ENCODE assay signal across 1 cellular context in the genomic region with DNA sequence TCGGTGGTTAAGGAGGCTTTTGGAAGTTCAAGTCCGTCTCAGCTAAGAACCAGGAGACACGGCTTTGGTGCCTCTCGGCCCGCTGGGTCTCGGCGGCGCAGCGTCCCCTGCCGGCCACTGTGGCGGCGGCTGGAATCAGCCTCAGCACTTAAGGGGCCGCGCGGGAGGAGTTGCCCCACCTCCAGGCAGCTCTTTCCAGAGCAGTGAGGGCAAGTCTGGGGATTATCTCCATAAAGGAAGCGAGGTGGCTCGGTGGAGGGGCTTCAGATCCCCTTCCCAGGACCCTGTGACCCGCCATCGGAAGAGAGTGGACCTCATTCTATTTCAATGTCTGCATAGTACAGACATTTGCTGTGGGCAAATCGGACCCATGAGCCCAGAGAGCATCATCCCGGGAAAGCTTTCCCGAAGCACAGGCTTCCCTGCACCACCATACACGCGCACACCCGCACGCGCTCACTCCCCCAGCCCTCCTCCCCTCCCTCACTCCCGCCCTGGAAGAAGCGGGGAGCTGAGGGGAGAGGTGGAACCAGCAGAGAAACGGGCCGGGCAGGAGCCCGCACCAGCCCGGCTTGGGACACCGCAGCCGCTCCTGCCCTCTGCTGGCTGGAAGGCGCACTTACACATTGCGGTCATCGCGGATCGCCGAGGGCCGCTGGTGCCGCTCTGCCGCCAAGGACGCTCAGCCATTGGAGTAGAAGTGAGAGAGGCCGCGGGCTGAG.
TF ChIP-seq lines count a peak whose summit lies in the region.

No MANE protein-coding gene starts in this region.

TF ChIP-seq in HepG2, 621 proteins besides CTCF, POLR2A, EP300 and RAD21 (continued from another document and continues in another):
- TF ChIP-seq BRCA1 (CRISPR knock-in tag; IDR thresholded peaks at IDR 0.05): peak; percentile 72; the same call in 1 of the 2 replicates
- TF ChIP-seq, protein P1, sequence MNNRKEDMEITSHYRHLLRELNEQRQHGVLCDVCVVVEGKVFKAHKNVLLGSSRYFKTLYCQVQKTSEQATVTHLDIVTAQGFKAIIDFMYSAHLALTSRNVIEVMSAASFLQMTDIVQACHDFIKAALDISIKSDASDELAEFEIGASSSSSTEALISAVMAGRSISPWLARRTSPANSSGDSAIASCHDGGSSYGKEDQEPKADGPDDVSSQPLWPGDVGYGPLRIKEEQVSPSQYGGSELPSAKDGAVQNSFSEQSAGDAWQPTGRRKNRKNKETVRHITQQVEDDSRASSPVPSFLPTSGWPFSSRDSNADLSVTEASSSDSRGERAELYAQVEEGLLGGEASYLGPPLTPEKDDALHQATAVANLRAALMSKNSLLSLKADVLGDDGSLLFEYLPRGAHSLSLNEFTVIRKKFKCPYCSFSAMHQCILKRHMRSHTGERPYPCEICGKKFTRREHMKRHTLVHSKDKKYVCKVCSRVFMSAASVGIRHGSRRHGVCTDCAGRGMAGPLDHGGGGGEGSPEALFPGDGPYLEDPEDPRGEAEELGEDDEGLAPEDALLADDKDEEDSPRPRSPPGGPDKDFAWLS (CRISPR knock-in tag; IDR thresholded peaks at IDR 0.05; ENCODE audit: borderline replicate concordance): no peak; the same call in 1 of the 2 replicates
- TF ChIP-seq ZNF552 (CRISPR knock-in tag; IDR thresholded peaks at IDR 0.05; ENCODE audit: borderline replicate concordance): no peak
- TF ChIP-seq, protein P2, sequence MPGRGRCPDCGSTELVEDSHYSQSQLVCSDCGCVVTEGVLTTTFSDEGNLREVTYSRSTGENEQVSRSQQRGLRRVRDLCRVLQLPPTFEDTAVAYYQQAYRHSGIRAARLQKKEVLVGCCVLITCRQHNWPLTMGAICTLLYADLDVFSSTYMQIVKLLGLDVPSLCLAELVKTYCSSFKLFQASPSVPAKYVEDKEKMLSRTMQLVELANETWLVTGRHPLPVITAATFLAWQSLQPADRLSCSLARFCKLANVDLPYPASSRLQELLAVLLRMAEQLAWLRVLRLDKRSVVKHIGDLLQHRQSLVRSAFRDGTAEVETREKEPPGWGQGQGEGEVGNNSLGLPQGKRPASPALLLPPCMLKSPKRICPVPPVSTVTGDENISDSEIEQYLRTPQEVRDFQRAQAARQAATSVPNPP (CRISPR knock-in tag; IDR thresholded peaks at IDR 0.05): no peak
- TF ChIP-seq, protein P3, sequence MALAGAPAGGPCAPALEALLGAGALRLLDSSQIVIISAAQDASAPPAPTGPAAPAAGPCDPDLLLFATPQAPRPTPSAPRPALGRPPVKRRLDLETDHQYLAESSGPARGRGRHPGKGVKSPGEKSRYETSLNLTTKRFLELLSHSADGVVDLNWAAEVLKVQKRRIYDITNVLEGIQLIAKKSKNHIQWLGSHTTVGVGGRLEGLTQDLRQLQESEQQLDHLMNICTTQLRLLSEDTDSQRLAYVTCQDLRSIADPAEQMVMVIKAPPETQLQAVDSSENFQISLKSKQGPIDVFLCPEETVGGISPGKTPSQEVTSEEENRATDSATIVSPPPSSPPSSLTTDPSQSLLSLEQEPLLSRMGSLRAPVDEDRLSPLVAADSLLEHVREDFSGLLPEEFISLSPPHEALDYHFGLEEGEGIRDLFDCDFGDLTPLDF (CRISPR knock-in tag; IDR thresholded peaks at IDR 0.05): peak; percentile 71
- TF ChIP-seq ZNF101 (CRISPR knock-in tag; IDR thresholded peaks at IDR 0.05; ENCODE audit: borderline replicate concordance, low read depth): no peak
- no peak for TF ChIP-seq ZNF382 (CRISPR knock-in tag; IDR thresholded peaks at IDR 0.05; ENCODE audit: borderline replicate concordance)
- peak; percentile 23; the same call in 1 of the 2 replicates for TF ChIP-seq FOXA3 (CRISPR knock-in tag; IDR thresholded peaks at IDR 0.05)
- TF ChIP-seq HNRNPL (IDR thresholded peaks at IDR 0.05; ENCODE audit: low read depth, low read length): no peak
- TF ChIP-seq MEF2D (CRISPR knock-in tag; IDR thresholded peaks at IDR 0.05): peak; percentile 62; the same call in 1 of the 2 replicates
- TF ChIP-seq ZNF354B (CRISPR knock-in tag; IDR thresholded peaks at IDR 0.05): no peak
- no peak; the same call in 1 of the 2 replicates for TF ChIP-seq ZBTB34 (CRISPR knock-in tag; IDR thresholded peaks at IDR 0.05)
- no peak for TF ChIP-seq CENPX (CRISPR knock-in tag; IDR thresholded peaks at IDR 0.05)
- no peak for TF ChIP-seq ZNF30 (CRISPR knock-in tag; IDR thresholded peaks at IDR 0.05)
- peak; percentile 19; the same call in 1 of the 2 replicates for TF ChIP-seq ZNF512B (CRISPR knock-in tag; IDR thresholded peaks at IDR 0.05; ENCODE audit: borderline replicate concordance)
- TF ChIP-seq TRIM24 (CRISPR knock-in tag; IDR thresholded peaks at IDR 0.05): no peak
- 0 out of 2 replicates have a peak, but pooled peaks have one; percentile 52 for TF ChIP-seq KLF12 (CRISPR knock-in tag; IDR thresholded peaks at IDR 0.05; ENCODE audit: borderline replicate concordance)
- no peak for TF ChIP-seq GMEB2 (CRISPR knock-in tag; IDR thresholded peaks at IDR 0.05; ENCODE audit: low read depth)
- no peak for TF ChIP-seq NFIC (IDR thresholded peaks at IDR 0.05; ENCODE audit: low read length)
- no peak for TF ChIP-seq ATF7 (IDR thresholded peaks at IDR 0.05)
- no peak for TF ChIP-seq ATF7 (CRISPR knock-in tag; IDR thresholded peaks at IDR 0.05)
- no peak; the same call in 1 of the 2 replicates for TF ChIP-seq ZNF749 (CRISPR knock-in tag; IDR thresholded peaks at IDR 0.05; ENCODE audit: borderline replicate concordance)
- TF ChIP-seq, protein P4, sequence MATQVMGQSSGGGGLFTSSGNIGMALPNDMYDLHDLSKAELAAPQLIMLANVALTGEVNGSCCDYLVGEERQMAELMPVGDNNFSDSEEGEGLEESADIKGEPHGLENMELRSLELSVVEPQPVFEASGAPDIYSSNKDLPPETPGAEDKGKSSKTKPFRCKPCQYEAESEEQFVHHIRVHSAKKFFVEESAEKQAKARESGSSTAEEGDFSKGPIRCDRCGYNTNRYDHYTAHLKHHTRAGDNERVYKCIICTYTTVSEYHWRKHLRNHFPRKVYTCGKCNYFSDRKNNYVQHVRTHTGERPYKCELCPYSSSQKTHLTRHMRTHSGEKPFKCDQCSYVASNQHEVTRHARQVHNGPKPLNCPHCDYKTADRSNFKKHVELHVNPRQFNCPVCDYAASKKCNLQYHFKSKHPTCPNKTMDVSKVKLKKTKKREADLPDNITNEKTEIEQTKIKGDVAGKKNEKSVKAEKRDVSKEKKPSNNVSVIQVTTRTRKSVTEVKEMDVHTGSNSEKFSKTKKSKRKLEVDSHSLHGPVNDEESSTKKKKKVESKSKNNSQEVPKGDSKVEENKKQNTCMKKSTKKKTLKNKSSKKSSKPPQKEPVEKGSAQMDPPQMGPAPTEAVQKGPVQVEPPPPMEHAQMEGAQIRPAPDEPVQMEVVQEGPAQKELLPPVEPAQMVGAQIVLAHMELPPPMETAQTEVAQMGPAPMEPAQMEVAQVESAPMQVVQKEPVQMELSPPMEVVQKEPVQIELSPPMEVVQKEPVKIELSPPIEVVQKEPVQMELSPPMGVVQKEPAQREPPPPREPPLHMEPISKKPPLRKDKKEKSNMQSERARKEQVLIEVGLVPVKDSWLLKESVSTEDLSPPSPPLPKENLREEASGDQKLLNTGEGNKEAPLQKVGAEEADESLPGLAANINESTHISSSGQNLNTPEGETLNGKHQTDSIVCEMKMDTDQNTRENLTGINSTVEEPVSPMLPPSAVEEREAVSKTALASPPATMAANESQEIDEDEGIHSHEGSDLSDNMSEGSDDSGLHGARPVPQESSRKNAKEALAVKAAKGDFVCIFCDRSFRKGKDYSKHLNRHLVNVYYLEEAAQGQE (IDR thresholded peaks at IDR 0.05; ENCODE audit: borderline replicate concordance in 1 of 2, low read depth in 1 of 2, low read length in 2 of 2): no peak
- TF ChIP-seq, protein P5, sequence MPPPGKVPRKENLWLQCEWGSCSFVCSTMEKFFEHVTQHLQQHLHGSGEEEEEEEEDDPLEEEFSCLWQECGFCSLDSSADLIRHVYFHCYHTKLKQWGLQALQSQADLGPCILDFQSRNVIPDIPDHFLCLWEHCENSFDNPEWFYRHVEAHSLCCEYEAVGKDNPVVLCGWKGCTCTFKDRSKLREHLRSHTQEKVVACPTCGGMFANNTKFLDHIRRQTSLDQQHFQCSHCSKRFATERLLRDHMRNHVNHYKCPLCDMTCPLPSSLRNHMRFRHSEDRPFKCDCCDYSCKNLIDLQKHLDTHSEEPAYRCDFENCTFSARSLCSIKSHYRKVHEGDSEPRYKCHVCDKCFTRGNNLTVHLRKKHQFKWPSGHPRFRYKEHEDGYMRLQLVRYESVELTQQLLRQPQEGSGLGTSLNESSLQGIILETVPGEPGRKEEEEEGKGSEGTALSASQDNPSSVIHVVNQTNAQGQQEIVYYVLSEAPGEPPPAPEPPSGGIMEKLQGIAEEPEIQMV (CRISPR knock-in tag; IDR thresholded peaks at IDR 0.05; ENCODE audit: low read depth): peak; percentile 30; the same call in 1 of the 2 replicates
- 0 out of 2 replicates have a peak, but pooled peaks have one; percentile 59 for TF ChIP-seq ZNF644 (CRISPR knock-in tag; IDR thresholded peaks at IDR 0.05; ENCODE audit: low read depth)
- no peak for TF ChIP-seq CENPBD1 (CRISPR knock-in tag; IDR thresholded peaks at IDR 0.05; ENCODE audit: borderline replicate concordance, low read depth)
- no peak for TF ChIP-seq ZNF17 (CRISPR knock-in tag; IDR thresholded peaks at IDR 0.05)
- no peak for TF ChIP-seq ZFP62 (CRISPR knock-in tag; IDR thresholded peaks at IDR 0.05)
- TF ChIP-seq, protein P6, sequence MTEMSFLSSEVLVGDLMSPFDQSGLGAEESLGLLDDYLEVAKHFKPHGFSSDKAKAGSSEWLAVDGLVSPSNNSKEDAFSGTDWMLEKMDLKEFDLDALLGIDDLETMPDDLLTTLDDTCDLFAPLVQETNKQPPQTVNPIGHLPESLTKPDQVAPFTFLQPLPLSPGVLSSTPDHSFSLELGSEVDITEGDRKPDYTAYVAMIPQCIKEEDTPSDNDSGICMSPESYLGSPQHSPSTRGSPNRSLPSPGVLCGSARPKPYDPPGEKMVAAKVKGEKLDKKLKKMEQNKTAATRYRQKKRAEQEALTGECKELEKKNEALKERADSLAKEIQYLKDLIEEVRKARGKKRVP (CRISPR knock-in tag; IDR thresholded peaks at IDR 0.05): 0 out of 4 replicates have a peak, but pooled peaks of 1 of the 2 experiments have one; percentile 25
- peak; percentile 48 for TF ChIP-seq HDAC2 (CRISPR knock-in tag; IDR thresholded peaks at IDR 0.05)
- no peak for TF ChIP-seq ZBTB21 (CRISPR knock-in tag; IDR thresholded peaks at IDR 0.05)
- peak; percentile 22; the same call in 1 of the 2 replicates for TF ChIP-seq LBX2 (CRISPR knock-in tag; IDR thresholded peaks at IDR 0.05; ENCODE audit: borderline replicate concordance)
- TF ChIP-seq SMC3 (IDR thresholded peaks at IDR 0.05; ENCODE audit: low read length): peak; percentile 26; the same call in 1 of the 2 replicates
- TF ChIP-seq ZNF547 (CRISPR knock-in tag; IDR thresholded peaks at IDR 0.05): peak; percentile 84; the same call in 1 of the 2 replicates
- no peak for TF ChIP-seq ZNF143 (CRISPR knock-in tag; IDR thresholded peaks at IDR 0.05)
